ENCODE assay signal across 18 cellular contexts in genomic region chr3:31636063-31636462, GRCh38.
DNase-seq lines count a peak whose midpoint lies in the region; ATAC-seq lines count a peak whose summit lies in the region.
"Had no signal": no experiment of that assay in that cellular context is flagged by ENCODE, and none has a peak within 500 bp of the region (broad histone marks: within the 10 kb centered on the region; RNA-seq: fewer than 3 reads in every experiment).

No MANE protein-coding gene starts in this region.

- no peak overlapping the region for H3K14ac ChIP-seq in neuronal stem cell (ENCODE audit: low read length)

- H2BK12ac ChIP-seq in neuronal stem cell (ENCODE audit: low read length): no peak overlapping the region

- H3K4me3 ChIP-seq in neuronal stem cell (ENCODE audit: low read length in 2 of 2): no peak overlapping the region
- H3K4me3 ChIP-seq: gastroesophageal sphincter, right atrium auricular region had no signal

- no peaks in the 10 kb centered on the region for H3K79me1 ChIP-seq in neuronal stem cell (ENCODE audit: low read depth, low read length)

- intact Hi-C loops in activated naive CD4-positive, alpha-beta T cell treated with anti-CD3 and anti-CD28 coated beads for 36 hours (cut with micrococcal nuclease): loop anchor here (2.0 to 5.0 kb wide), 4 partner anchors 119 to 424 kb away; no protein-coding TSS in a partner anchor

- no peaks in the 10 kb centered on the region for H3K9me3 Mint-ChIP-seq in activated naive CD4-positive, alpha-beta T cell treated with anti-CD3 and anti-CD28 coated beads for 36 hours
- no peaks in the 10 kb centered on the region for H3K9me3 Mint-ChIP-seq in activated naive CD8-positive, alpha-beta T cell treated with anti-CD3 and anti-CD28 coated beads, Interleukin-2, amount 50 U/mL, for 24 hours
- H3K9me3 Mint-ChIP-seq in natural killer cell treated with Interleukin-12 subunit alpha and Interleukin-12 subunit beta and Interleukin-15 and Interleukin-18, amount 100 ng/mL, for 72 hours: no peaks in the 10 kb centered on the region
- H3K9me3 Mint-ChIP-seq: stimulated activated naive CD8-positive, alpha-beta T cell treated with anti-CD3 and anti-CD28 coated beads, Interleukin-15, amount 100 ng/mL, for 72 hours; type B pancreatic cell had no signal

- H3K9ac ChIP-seq in neuronal stem cell (ENCODE audit: low read depth, low read length, poor library complexity): no peak overlapping the region

- no peak overlapping the region for H3K18ac ChIP-seq in neuronal stem cell (ENCODE audit: low read length)

- H2AFZ ChIP-seq in neuronal stem cell (ENCODE audit: low read length): no peak overlapping the region

- WGBS in neuronal stem cell (ENCODE audit: extremely low coverage in 2 of 2, insufficient read length in 2 of 2, insufficient replicate concordance in 1 of 2), 2 donors: no CpG with 5 or more reads among the region's 4 CpGs

- DNase-seq in activated naive CD4-positive, alpha-beta T cell treated with anti-CD3 and anti-CD28 coated beads for 36 hours: no peak
- no peak for DNase-seq in activated naive CD4-positive, alpha-beta T cell (lab: John Stamatoyannopoulos, UW)
- no peak for DNase-seq in activated naive CD8-positive, alpha-beta T cell treated with anti-CD3 and anti-CD28 coated beads, Interleukin-2, amount 50 U/mL, for 24 hours
- no peak for DNase-seq in natural killer cell treated with Interleukin-12 subunit alpha and Interleukin-12 subunit beta and Interleukin-15 and Interleukin-18, amount 100 ng/mL, for 72 hours (ENCODE audit: low spot score)
- no peak for DNase-seq in neuronal stem cell (ENCODE audit: low spot score)
- DNase-seq: KBM-7; left ventricle myocardium superior; NCI-H187 treated with DMSO at 0.1 percent for 48 hours; NCI-H446; stimulated activated CD4-positive, alpha-beta T cell treated with anti-CD3 and anti-CD28 coated beads, Interleukin-15, amount 100 ng/mL, for 24 hours; stimulated activated naive CD8-positive, alpha-beta T cell treated with anti-CD3 and anti-CD28 coated beads, Interleukin-15, amount 100 ng/mL, for 72 hours had no signal

- H3K36me3 ChIP-seq in KOPT-K1 (ENCODE audit: insufficient read depth, low read length) (peaks cover 77% of the 10 kb centered on the region), neuronal stem cell (replicated peaks in 1 of 2; ENCODE audit: control insufficient read depth in 2 of 2, insufficient read depth in 2 of 2, low read length in 2 of 2) (peaks cover 2 to 73% of the 10 kb centered on the region in 2 donors)

- H4K91ac ChIP-seq in neuronal stem cell (ENCODE audit: low read depth, low read length, poor library complexity): no peak overlapping the region

- CTCF ChIA-PET in activated naive CD4-positive, alpha-beta T cell treated with anti-CD3 and anti-CD28 coated beads for 36 hours (lab: Charles Lee): interaction anchor here (0.6 kb wide), 1 partner anchor 179 kb away, joined by 3 read pairs; no protein-coding TSS in a partner anchor

- no peaks in the 10 kb centered on the region for H3K9me3 ChIP-seq in KOPT-K1 (ENCODE audit: insufficient read depth, low read length, poor library complexity, severe bottlenecking)
- no peaks in the 10 kb centered on the region for H3K9me3 ChIP-seq in neuronal stem cell (replicated peaks in 1 of 2; ENCODE audit: control insufficient read depth in 2 of 2, insufficient read depth in 1 of 2, low read depth in 1 of 2, low read length in 2 of 2)
- H3K9me3 ChIP-seq: gastroesophageal sphincter, right atrium auricular region had no signal

- no peaks in the 10 kb centered on the region for H3K27me3 Mint-ChIP-seq in activated naive CD4-positive, alpha-beta T cell treated with anti-CD3 and anti-CD28 coated beads for 36 hours (ENCODE audit: low read depth)
- H3K27me3 Mint-ChIP-seq in activated naive CD8-positive, alpha-beta T cell treated with anti-CD3 and anti-CD28 coated beads, Interleukin-2, amount 50 U/mL, for 24 hours: no peaks in the 10 kb centered on the region
- no peaks in the 10 kb centered on the region for H3K27me3 Mint-ChIP-seq in natural killer cell treated with Interleukin-12 subunit alpha and Interleukin-12 subunit beta and Interleukin-15 and Interleukin-18, amount 100 ng/mL, for 72 hours
- H3K27me3 Mint-ChIP-seq: stimulated activated naive CD8-positive, alpha-beta T cell treated with anti-CD3 and anti-CD28 coated beads, Interleukin-15, amount 100 ng/mL, for 72 hours; type B pancreatic cell had no signal

- H2BK120ac ChIP-seq in neuronal stem cell (ENCODE audit: low read depth, low read length): no peak overlapping the region

- peaks cover 41% of the 10 kb centered on the region for H3K4me1 Mint-ChIP-seq in activated naive CD4-positive, alpha-beta T cell treated with anti-CD3 and anti-CD28 coated beads for 36 hours (ENCODE audit: low read depth)
- H3K4me1 Mint-ChIP-seq in activated naive CD8-positive, alpha-beta T cell treated with anti-CD3 and anti-CD28 coated beads, Interleukin-2, amount 50 U/mL, for 24 hours: peaks cover 42% of the 10 kb centered on the region
- H3K4me1 Mint-ChIP-seq in natural killer cell treated with Interleukin-12 subunit alpha and Interleukin-12 subunit beta and Interleukin-15 and Interleukin-18, amount 100 ng/mL, for 72 hours (ENCODE audit: low read depth in 2 of 2): peaks cover 21 to 36% of the 10 kb centered on the region in 2 donors

- H3K4ac ChIP-seq in neuronal stem cell (ENCODE audit: low read length): no peak overlapping the region

- peaks cover 24% of the 10 kb centered on the region for H3K36me3 Mint-ChIP-seq in activated naive CD4-positive, alpha-beta T cell treated with anti-CD3 and anti-CD28 coated beads for 36 hours (ENCODE audit: low read depth)
- peaks cover 61% of the 10 kb centered on the region for H3K36me3 Mint-ChIP-seq in activated naive CD8-positive, alpha-beta T cell treated with anti-CD3 and anti-CD28 coated beads, Interleukin-2, amount 50 U/mL, for 24 hours (ENCODE audit: low read depth)
- peaks cover 12% of the 10 kb centered on the region for H3K36me3 Mint-ChIP-seq in natural killer cell treated with Interleukin-12 subunit alpha and Interleukin-12 subunit beta and Interleukin-15 and Interleukin-18, amount 100 ng/mL, for 72 hours

- H2BK5ac ChIP-seq in neuronal stem cell (ENCODE audit: low read length): no peak overlapping the region

- peak overlapping the region; percentile 81 for H3K27ac Mint-ChIP-seq in activated naive CD4-positive, alpha-beta T cell treated with anti-CD3 and anti-CD28 coated beads for 36 hours
- peak overlapping the region; percentile 55 for H3K27ac Mint-ChIP-seq in activated naive CD8-positive, alpha-beta T cell treated with anti-CD3 and anti-CD28 coated beads, Interleukin-2, amount 50 U/mL, for 24 hours
- H3K27ac Mint-ChIP-seq in natural killer cell treated with Interleukin-12 subunit alpha and Interleukin-12 subunit beta and Interleukin-15 and Interleukin-18, amount 100 ng/mL, for 72 hours: peak overlapping the region; percentile 66 to 90

- no peaks in the 10 kb centered on the region for H3K4me1 ChIP-seq in neuronal stem cell (ENCODE audit: control insufficient read depth in 2 of 2, insufficient read depth in 1 of 2, low read depth in 1 of 2, low read length in 2 of 2)
- H3K4me1 ChIP-seq: gastroesophageal sphincter, right atrium auricular region had no signal

- no peak overlapping the region for H4K8ac ChIP-seq in neuronal stem cell (ENCODE audit: low read depth, low read length)

- H2BK15ac ChIP-seq in neuronal stem cell (ENCODE audit: low read length): no peak overlapping the region

- H3K4me3 Mint-ChIP-seq in activated naive CD4-positive, alpha-beta T cell treated with anti-CD3 and anti-CD28 coated beads for 36 hours: no peak overlapping the region
- no peak overlapping the region for H3K4me3 Mint-ChIP-seq in activated naive CD8-positive, alpha-beta T cell treated with anti-CD3 and anti-CD28 coated beads, Interleukin-2, amount 50 U/mL, for 24 hours
- H3K4me3 Mint-ChIP-seq in natural killer cell treated with Interleukin-12 subunit alpha and Interleukin-12 subunit beta and Interleukin-15 and Interleukin-18, amount 100 ng/mL, for 72 hours: peak overlapping the region; percentile 35
- H3K4me3 Mint-ChIP-seq: type B pancreatic cell had no signal

- H3K27ac ChIP-seq in KOPT-K1 (ENCODE audit: low read depth, low read length, poor library complexity, severe bottlenecking) (peak overlapping the region; percentile 53), neuronal stem cell (replicated peaks; ENCODE audit: low read length) (no peak overlapping the region)
- H3K27ac ChIP-seq: gastroesophageal sphincter, right atrium auricular region had no signal

- H2AK5ac ChIP-seq in neuronal stem cell (ENCODE audit: low read depth, low read length): no peak overlapping the region

- no peak for ATAC-seq in activated naive CD8-positive, alpha-beta T cell treated with anti-CD3 and anti-CD28 coated beads, Interleukin-2, amount 50 U/mL, for 24 hours
- ATAC-seq in natural killer cell treated with Interleukin-12 subunit alpha and Interleukin-12 subunit beta and Interleukin-15 and Interleukin-18, amount 100 ng/mL, for 72 hours: no peak
- no peak for ATAC-seq in GM19455 (IDR thresholded peaks at IDR 0.05; ENCODE audit: unreplicated experiment)
- no peak for ATAC-seq in GM21367 (IDR thresholded peaks at IDR 0.05; ENCODE audit: unreplicated experiment)
- ATAC-seq: gastroesophageal sphincter, HCT116, left ventricle myocardium superior had no signal

- H3K4me2 ChIP-seq in neuronal stem cell (ENCODE audit: insufficient read depth, low read length, poor library complexity, severe bottlenecking): no peak overlapping the region

- no peak overlapping the region for H3K23ac ChIP-seq in neuronal stem cell (ENCODE audit: low read depth, low read length, poor library complexity)

- no peaks in the 10 kb centered on the region for H3K27me3 ChIP-seq in neuronal stem cell (ENCODE audit: control insufficient read depth in 3 of 3, insufficient read depth in 3 of 3, low read depth in 1 of 3, low read length in 3 of 3)
- H3K27me3 ChIP-seq: gastroesophageal sphincter, right atrium auricular region had no signal
